ENCODE assay signal across 1 cellular context in genomic region chr10:1341052-1341451, GRCh38.
DNase-seq lines count a peak whose midpoint lies in the region; ATAC-seq, FAIRE-seq and TF ChIP-seq lines count a peak whose summit lies in the region.
"Not testable (repeated sequence)": the region's sequence is repeated elsewhere in the genome, so short reads cannot be mapped to it uniquely, and the experiment has no call there.

No MANE protein-coding gene starts in this region.

- H3K27ac ChIP-seq in HepG2 (ENCODE audit: extremely low read length, insufficient read depth, low read length): not testable (repeated sequence)

- H3K27me3 ChIP-seq in HepG2 (ENCODE audit: control insufficient read depth in 1 of 2, insufficient read depth in 2 of 2, low read length in 2 of 2): peaks cover 4 to 24% of the 10 kb centered on the region in 2 experiments; a peak in 4 of 5 replicates

- FAIRE-seq in HepG2 (lab: Jason Lieb, UNC): not testable (repeated sequence)

- TF ChIP-seq POLR2A in HepG2 (IDR thresholded peaks at IDR 0.05; ENCODE audit: insufficient read depth in 1 of 2, low read depth in 2 of 2, low read length in 2 of 2): not testable (repeated sequence)

- not testable (repeated sequence) for H3K4me3 ChIP-seq in HepG2 (replicated peaks in 1 of 3; ENCODE audit: insufficient read depth in 1 of 3, low read depth in 2 of 3, low read length in 3 of 3)

- POLR2A ChIA-PET in HepG2 (lab: Yijun Ruan, JAX): not testable (repeated sequence)

- H3K9me3 ChIP-seq in HepG2 (ENCODE audit: low read length): not testable (repeated sequence)

- BruUV-seq in HepG2 (replicated peaks; lab: Mats Ljungman, UMichigan): not testable (repeated sequence)

- not testable (repeated sequence) for H3K36me3 ChIP-seq in HepG2 (replicated peaks in 1 of 2; ENCODE audit: control insufficient read depth in 1 of 2, insufficient read depth in 2 of 2, low read length in 2 of 2)

- not testable (repeated sequence) for DNase-seq in HepG2 (ENCODE audit: low spot score)

- H2AFZ ChIP-seq in HepG2 (ENCODE audit: low read length): not testable (repeated sequence)

- not testable (repeated sequence) for ATAC-seq in HepG2

- H3K79me2 ChIP-seq in HepG2 (ENCODE audit: insufficient read depth, low read length): not testable (repeated sequence)

- CTCF ChIA-PET in HepG2 (lab: Yijun Ruan, JAX; ENCODE audit: low intra/inter-chr PET ratio, low total read pairs): not testable (repeated sequence)

- TF ChIP-seq EP300 in HepG2 (IDR thresholded peaks at IDR 0.05; ENCODE audit: low read depth in 2 of 2, low read length in 2 of 2); HepG2 (CRISPR knock-in tag; IDR thresholded peaks at IDR 0.05; ENCODE audit: borderline replicate concordance): not testable (repeated sequence)

- H4K20me1 ChIP-seq in HepG2 (ENCODE audit: insufficient read depth, low read length): not testable (repeated sequence)

- TF ChIP-seq RAD21 in HepG2 (CRISPR knock-in tag; IDR thresholded peaks at IDR 0.05): not testable (repeated sequence)

- H3K4me1 ChIP-seq in HepG2 (ENCODE audit: insufficient read depth, low read length): not testable (repeated sequence)

- not testable (repeated sequence) for H3K4me2 ChIP-seq in HepG2 (ENCODE audit: low read depth, low read length)

- 78% methylated on average over 6 of the region's 14 CpGs for WGBS in HepG2 (ENCODE audit: low lambda C conversion rate)

- not testable (repeated sequence) for TF ChIP-seq CTCF in HepG2 (CRISPR knock-in tag; IDR thresholded peaks at IDR 0.05)

- intact Hi-C loops in HepG2 (cut with micrococcal nuclease; ENCODE audit: unreplicated experiment): not testable (repeated sequence)

- in situ Hi-C loops in HepG2 (cut with HindIII; ENCODE audit: extremely low pct_ligation_motif_present, low pct_unique_long_range_greater_than_20kb): not testable (repeated sequence)

- not testable (repeated sequence) for H3K9ac ChIP-seq in HepG2 (ENCODE audit: insufficient read depth, low read depth, low read length)

TF ChIP-seq in HepG2, 621 proteins besides CTCF, POLR2A, EP300 and RAD21:
- TF ChIP-seq, protein P1, sequence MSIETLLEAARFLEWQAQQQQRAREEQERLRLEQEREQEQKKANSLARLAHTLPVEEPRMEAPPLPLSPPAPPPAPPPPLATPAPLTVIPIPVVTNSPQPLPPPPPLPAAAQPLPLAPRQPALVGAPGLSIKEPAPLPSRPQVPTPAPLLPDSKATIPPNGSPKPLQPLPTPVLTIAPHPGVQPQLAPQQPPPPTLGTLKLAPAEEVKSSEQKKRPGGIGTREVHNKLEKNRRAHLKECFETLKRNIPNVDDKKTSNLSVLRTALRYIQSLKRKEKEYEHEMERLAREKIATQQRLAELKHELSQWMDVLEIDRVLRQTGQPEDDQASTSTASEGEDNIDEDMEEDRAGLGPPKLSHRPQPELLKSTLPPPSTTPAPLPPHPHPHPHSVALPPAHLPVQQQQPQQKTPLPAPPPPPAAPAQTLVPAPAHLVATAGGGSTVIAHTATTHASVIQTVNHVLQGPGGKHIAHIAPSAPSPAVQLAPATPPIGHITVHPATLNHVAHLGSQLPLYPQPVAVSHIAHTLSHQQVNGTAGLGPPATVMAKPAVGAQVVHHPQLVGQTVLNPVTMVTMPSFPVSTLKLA (IDR thresholded peaks at IDR 0.05): peak; percentile 97
TF ChIP-seq in HepG2: peak in this region for 1; not testable (repeated sequence) for 620.
